In genomic region chr12:81141220-81141619, GRCh38 we compare ENCODE assay signal across 20 cellular contexts.
DNase-seq lines count a peak whose midpoint lies in the region; ATAC-seq, FAIRE-seq and TF ChIP-seq lines count a peak whose summit lies in the region.
"Had no signal": no experiment of that assay in that cellular context is flagged by ENCODE, and none has a peak within 500 bp of the region (broad histone marks: within the 10 kb centered on the region; RNA-seq: fewer than 3 reads in every experiment).

No MANE protein-coding gene starts in this region.

- no peaks in the 10 kb centered on the region for H3K79me1 ChIP-seq in H9 (ENCODE audit: insufficient read depth, low read depth, low read length, poor library complexity, severe bottlenecking)

- H3K4me3 ChIP-seq in GM23338 (no peak overlapping the region), RWPE2 (ENCODE audit: severe bottlenecking) (no peak overlapping the region), keratinocyte (ENCODE audit: control insufficient read depth in 2 of 3, extremely low read depth in 1 of 3, insufficient read depth in 2 of 3, low read depth in 1 of 3, low read length in 3 of 3) (no peak overlapping the region), osteoblast (ENCODE audit: insufficient read depth, low read length) (no peak overlapping the region)
- H3K4me3 ChIP-seq: BLaER1, SK-N-MC had no signal

- FAIRE-seq in keratinocyte (lab: Jason Lieb, UNC): no peak
- FAIRE-seq: GM12892, RCC 7860 had no signal

- H3K18ac ChIP-seq in H9 (ENCODE audit: insufficient read length, low read depth, low read length): no peak overlapping the region

- no peak overlapping the region for H3T11ph ChIP-seq in H9 (ENCODE audit: low read length)

- H3K23me2 ChIP-seq in H9 (ENCODE audit: insufficient read length, low read depth, low read length, poor library complexity, severe bottlenecking): no peaks in the 10 kb centered on the region

- H4K8ac ChIP-seq in H9 (replicated peaks; ENCODE audit: insufficient read length, low read depth, low read length): no peak overlapping the region

- no peak overlapping the region for H2BK15ac ChIP-seq in H9 (ENCODE audit: low read depth, low read length)

- DNase-seq in GM23338 (ENCODE audit: low spot score) (no peak), RWPE2 (ENCODE audit: low spot score) (no peak), keratinocyte (ENCODE audit: low read depth, low spot score) (peak; percentile 25), osteoblast (ENCODE audit: insufficient read length, low spot score, missing footprints) (peak; percentile 21), H9 (no peak), chondrocyte (ENCODE audit: low spot score) (no peak)
- DNase-seq: CD8-positive, alpha-beta T cell; DMS79; H7; NCI-H1048; NCI-H1436; NCI-H226; NK-92 treated with Interleukin-12 subunit alpha and Interleukin-12 subunit beta, amount 100 ng/mL, for 24 hours; SHP77 had no signal

- H3K4me3 Mint-ChIP-seq in GM23338: no peak overlapping the region
- no peak overlapping the region; a peak in 1 of 5 replicates for H3K4me3 Mint-ChIP-seq in H9
- no peak overlapping the region for H3K4me3 Mint-ChIP-seq in chondrocyte (ENCODE audit: unreplicated experiment)
- H3K4me3 Mint-ChIP-seq: CD8-positive, alpha-beta T cell had no signal

- no peaks in the 10 kb centered on the region for H3K9me1 ChIP-seq in keratinocyte (ENCODE audit: control insufficient read depth, extremely low read depth, insufficient read depth, low read length)

- no peak overlapping the region for H3K23ac ChIP-seq in H9 (ENCODE audit: insufficient read length, low read depth, low read length)

- dilution Hi-C loops in keratinocyte (cut with MboI; ENCODE audit: extremely low pct_ligation_motif_present, low sequenced_read_pairs): no loop called here

- no peak overlapping the region for H2BK20ac ChIP-seq in H9 (ENCODE audit: low read depth, low read length, poor library complexity, severe bottlenecking)

- H4K20me1 ChIP-seq in GM23338 (replicated peaks; ENCODE audit: insufficient read depth): no peaks in the 10 kb centered on the region
- no peaks in the 10 kb centered on the region for H4K20me1 ChIP-seq in keratinocyte (ENCODE audit: control insufficient read depth, extremely low read depth, insufficient read depth, low read length)
- H4K20me1 ChIP-seq in osteoblast (ENCODE audit: insufficient read depth, low read length): no peaks in the 10 kb centered on the region
- H4K20me1 ChIP-seq in H9 (ENCODE audit: control insufficient read depth, insufficient read depth, insufficient read length): no peaks in the 10 kb centered on the region
- H4K20me1 ChIP-seq: BLaER1 had no signal

- H3K4me2 ChIP-seq in GM23338 (no peak overlapping the region), keratinocyte (ENCODE audit: control insufficient read depth, extremely low read depth, insufficient read depth, low read depth, low read length) (peak overlapping the region; percentile 48), osteoblast (ENCODE audit: insufficient read depth, low read length) (no peak overlapping the region), H9 (ENCODE audit: insufficient read depth, insufficient read length, low read length) (no peak overlapping the region)
- H3K4me2 ChIP-seq: BLaER1, KMS-11 had no signal

- H3K27ac ChIP-seq in GM23338 (ENCODE audit: low read depth) (peak overlapping the region; percentile 52; the same call in 1 of the 2 replicates), RWPE2 (ENCODE audit: poor library complexity, severe bottlenecking) (no peak overlapping the region), keratinocyte (ENCODE audit: control insufficient read depth, insufficient read depth, low read length) (no peak overlapping the region), osteoblast (ENCODE audit: low read depth, low read length) (no peak overlapping the region), H9 (ENCODE audit: insufficient read length, low read depth, low read length) (no peak overlapping the region)
- H3K27ac ChIP-seq: BLaER1, KMS-11 had no signal

- no CpG with 5 or more reads among the region's 1 CpG for WGBS in H9 (ENCODE audit: extremely low coverage, insufficient read length, low lambda C conversion rate)

- no peak overlapping the region for H2BK12ac ChIP-seq in H9 (ENCODE audit: insufficient read length, low read depth, low read length)

- no peak overlapping the region for H2BK120ac ChIP-seq in H9 (ENCODE audit: low read depth, low read length, poor library complexity, severe bottlenecking)

- no peak overlapping the region for H3K14ac ChIP-seq in H9 (ENCODE audit: insufficient read depth, low read length)

- H3K79me2 ChIP-seq in GM23338 (replicated peaks; ENCODE audit: insufficient read depth) (no peaks in the 10 kb centered on the region), keratinocyte (ENCODE audit: control insufficient read depth, insufficient read depth, low read length) (no peaks in the 10 kb centered on the region), osteoblast (ENCODE audit: insufficient read depth, low read length) (no peaks in the 10 kb centered on the region), H9 (ENCODE audit: insufficient read depth, low read length) (no peaks in the 10 kb centered on the region)

- H3K9me3 Mint-ChIP-seq in GM23338: no peaks in the 10 kb centered on the region
- no peaks in the 10 kb centered on the region for H3K9me3 Mint-ChIP-seq in H9
- no peaks in the 10 kb centered on the region for H3K9me3 Mint-ChIP-seq in chondrocyte (ENCODE audit: low read depth)
- H3K9me3 Mint-ChIP-seq: CD8-positive, alpha-beta T cell had no signal

- H3K9ac ChIP-seq in keratinocyte (ENCODE audit: control insufficient read depth, extremely low read depth, insufficient read depth, low read length) (no peak overlapping the region), H9 (ENCODE audit: extremely low read depth, insufficient read length, low read length) (no peak overlapping the region)
- H3K9ac ChIP-seq: BLaER1, KMS-11 had no signal

- no peak overlapping the region for H3K56ac ChIP-seq in H9 (ENCODE audit: insufficient read length, low read depth, low read length)

- H2AFZ ChIP-seq in GM23338 (no peak overlapping the region), keratinocyte (ENCODE audit: control insufficient read depth, low read length) (no peak overlapping the region), osteoblast (ENCODE audit: low read length) (no peak overlapping the region), H9 (ENCODE audit: low read length) (no peak overlapping the region)

- TF ChIP-seq CTCF in GM23338 (conservative IDR thresholded peaks at IDR 0.05; ENCODE audit: low read depth in 2 of 2) (no peak), RWPE2 (IDR thresholded peaks at IDR 0.05; ENCODE audit: poor library complexity, severe bottlenecking) (no peak), keratinocyte (optimal IDR thresholded peaks at IDR 0.05 in 1 of 3, IDR thresholded peaks at IDR 0.05 in 1 of 3, conservative IDR thresholded peaks at IDR 0.05 in 1 of 3; ENCODE audit: extremely low read depth in 1 of 3, insufficient read depth in 2 of 3, low read length in 3 of 3) (no peak), osteoblast (IDR thresholded peaks at IDR 0.05; ENCODE audit: extremely low read depth, low read depth, low read length) (no peak), H9 (conservative IDR thresholded peaks at IDR 0.05) (no peak), chondrocyte (IDR thresholded peaks at IDR 0.05) (no peak)

- no peaks in the 10 kb centered on the region for H3F3A ChIP-seq in GM23338 (replicated peaks; ENCODE audit: low read depth)

- H2BK5ac ChIP-seq in H9 (ENCODE audit: insufficient read length, low read length): no peak overlapping the region

- H3K27ac Mint-ChIP-seq in GM23338 (peak overlapping the region; percentile 24; the same call in 1 of the 2 replicates), H9 (peak overlapping the region in 1 of 3 experiments; percentile 77; a peak in 2 of 7 replicates), chondrocyte (ENCODE audit: unreplicated experiment) (no peak overlapping the region)
- H3K27ac Mint-ChIP-seq: CD8-positive, alpha-beta T cell had no signal

- no peak overlapping the region for H4K91ac ChIP-seq in H9 (ENCODE audit: insufficient read length, low read depth, low read length)

- H3K36me3 Mint-ChIP-seq in GM23338 (ENCODE audit: low read depth) (0 out of 3 replicates have a peak, but pooled peaks cover 5% of the 10 kb centered on the region), H9 (ENCODE audit: insufficient read depth in 1 of 3, low read depth in 3 of 3) (peaks cover 0 to 15% (median 6%) of the 10 kb centered on the region in 3 experiments; a peak in 4 of 7 replicates), chondrocyte (ENCODE audit: low read depth) (no peaks in the 10 kb centered on the region)
- H3K36me3 Mint-ChIP-seq: CD8-positive, alpha-beta T cell had no signal

- H3K4ac ChIP-seq in H9 (ENCODE audit: low read depth, low read length): no peak overlapping the region

- H3K27me3 Mint-ChIP-seq in GM23338 (ENCODE audit: insufficient read depth, low read depth, poor library complexity) (no peaks in the 10 kb centered on the region), H9 (ENCODE audit: low read depth) (no peaks in the 10 kb centered on the region), chondrocyte (ENCODE audit: low read depth) (no peaks in the 10 kb centered on the region)

- H3K4me1 ChIP-seq in GM23338 (ENCODE audit: insufficient read depth) (no peaks in the 10 kb centered on the region), RWPE2 (ENCODE audit: insufficient read depth, poor library complexity, severe bottlenecking) (peaks cover 13% of the 10 kb centered on the region), keratinocyte (ENCODE audit: control insufficient read depth, extremely low read depth, insufficient read depth, low read length) (peaks cover 16% of the 10 kb centered on the region), osteoblast (ENCODE audit: insufficient read depth, low read length) (no peaks in the 10 kb centered on the region), H9 (ENCODE audit: insufficient read depth, low read length) (no peaks in the 10 kb centered on the region)
- H3K4me1 ChIP-seq: BLaER1 had no signal

- H2AK5ac ChIP-seq in H9 (ENCODE audit: insufficient read length, low read length): no peak overlapping the region

- H3K4me1 Mint-ChIP-seq in GM23338: no peaks in the 10 kb centered on the region
- H3K4me1 Mint-ChIP-seq in H9: peaks cover 10 to 12% of the 10 kb centered on the region in 2 experiments
- H3K4me1 Mint-ChIP-seq in chondrocyte (ENCODE audit: low read depth): no peaks in the 10 kb centered on the region

- H4K5ac ChIP-seq in H9 (ENCODE audit: insufficient read length, low read depth, low read length): no peak overlapping the region

- H3K36me3 ChIP-seq in GM23338 (ENCODE audit: insufficient read depth) (no peaks in the 10 kb centered on the region), RWPE2 (ENCODE audit: low read depth) (no peaks in the 10 kb centered on the region), keratinocyte (ENCODE audit: control insufficient read depth in 2 of 2, extremely low read depth in 1 of 2, insufficient read depth in 2 of 2, low read length in 2 of 2) (no peaks in the 10 kb centered on the region), osteoblast (ENCODE audit: insufficient read depth, low read length) (no peaks in the 10 kb centered on the region)
- H3K36me3 ChIP-seq: BLaER1 had no signal

- no peak for ATAC-seq in GM23338
- peak; percentile 61 for ATAC-seq in RWPE2 (ENCODE audit: low read depth)
- no peak for ATAC-seq in GM18498 (IDR thresholded peaks at IDR 0.05; ENCODE audit: unreplicated experiment)
- ATAC-seq: CD8-positive, alpha-beta T cell had no signal

- no peaks in the 10 kb centered on the region for H3K9me3 ChIP-seq in RWPE2 (ENCODE audit: severe bottlenecking)
- no peaks in the 10 kb centered on the region for H3K9me3 ChIP-seq in keratinocyte (ENCODE audit: control insufficient read depth, low read depth, low read length)
- no peaks in the 10 kb centered on the region for H3K9me3 ChIP-seq in osteoblast (ENCODE audit: low read depth, low read length)
- no peaks in the 10 kb centered on the region for H3K9me3 ChIP-seq in H9 (ENCODE audit: control insufficient read depth, low read depth, low read length)
- H3K9me3 ChIP-seq: BLaER1 had no signal

- H3K9me2 ChIP-seq in GM23338 (ENCODE audit: insufficient read depth): no peaks in the 10 kb centered on the region

- H3K27me3 ChIP-seq in GM23338 (ENCODE audit: insufficient read depth): no peaks in the 10 kb centered on the region
- H3K27me3 ChIP-seq in RWPE2 (ENCODE audit: insufficient read depth, poor library complexity, severe bottlenecking): no peaks in the 10 kb centered on the region
- no peaks in the 10 kb centered on the region for H3K27me3 ChIP-seq in keratinocyte (ENCODE audit: control insufficient read depth, extremely low read depth, insufficient read depth, low read length)
- no peaks in the 10 kb centered on the region for H3K27me3 ChIP-seq in osteoblast (ENCODE audit: insufficient read depth, low read length)
- H3K27me3 ChIP-seq in H9 (ENCODE audit: insufficient read depth, low read length): no peaks in the 10 kb centered on the region
- H3K27me3 ChIP-seq: BLaER1 had no signal

Comparison
In these comparisons a context has a peak if more than half of its experiments do, and no peak if none do; other contexts are left out.
1. DNase-seq: peak in keratinocyte (single experiment) and osteoblast (single experiment); none in GM23338 (single experiment), RWPE2 (single experiment), H9 (single experiment) and chondrocyte (single experiment).